ENCODE assay signal across 23 cellular contexts in genomic region chr3:194993896-194994295, GRCh38.
"Had no signal": no experiment of that assay in that cellular context is flagged by ENCODE, and none has a peak within 500 bp of the region (broad histone marks: within the 10 kb centered on the region; RNA-seq: fewer than 3 reads in every experiment).

No MANE protein-coding gene starts in this region.

- H3K27me3 ChIP-seq: breast epithelium, spleen, thyroid gland had no signal

- H3K4me1 Mint-ChIP-seq: activated naive CD8-positive, alpha-beta T cell treated with anti-CD3 and anti-CD28 coated beads, Interleukin-2, amount 10 ng/mL, durations not matched to agents 7 days and 5 days; neural crest cell; WTC11 had no signal

- ATAC-seq: activated T-cell treated with anti-CD3 and anti-CD28 coated beads, Interleukin-2, amount 50 U/mL, for 72 hours; foreskin keratinocyte; naive thymus-derived CD4-positive, alpha-beta T cell; WTC11 had no signal

- DNase-seq: activated CD4-positive, alpha-beta T cell treated with anti-CD3 and anti-CD28 coated beads for 48 hours; activated effector memory CD4-positive, alpha-beta T cell treated with Interleukin-2 at 50 U/mL for 16 hours; activated naive CD4-positive, alpha-beta T cell treated with anti-CD3 and anti-CD28 coated beads for 36 hours; activated naive CD8-positive, alpha-beta T cell treated with anti-CD3 and anti-CD28 coated beads, Interleukin-2, amount 10 ng/mL, durations not matched to agents 7 days and 5 days; activated T-cell treated with anti-CD3 and anti-CD28 coated beads, Interleukin-2, amount 50 U/mL, for 72 hours; amniotic stem cell; cortex of kidney; erythroblast; foreskin keratinocyte; kidney; naive thymus-derived CD4-positive, alpha-beta T cell; retina; spleen; stimulated activated CD4-positive, alpha-beta T cell treated with anti-CD3 and anti-CD28 coated beads, Interleukin-4, amount 100 ng/mL, for 1 hour; stimulated activated naive CD4-positive, alpha-beta T cell treated with Interleukin-2 at 50 U/mL for 16 hours; substantia nigra; T-helper 1 cell; thyroid gland had no signal

- H3K36me3 Mint-ChIP-seq: activated naive CD8-positive, alpha-beta T cell treated with anti-CD3 and anti-CD28 coated beads, Interleukin-2, amount 10 ng/mL, durations not matched to agents 7 days and 5 days; naive thymus-derived CD4-positive, alpha-beta T cell; WTC11 had no signal

- H3K36me3 ChIP-seq: breast epithelium, spleen, thyroid gland had no signal

- H3K4me3 ChIP-seq: breast epithelium, lung, spleen, thyroid gland had no signal

- H3K9me3 Mint-ChIP-seq: activated naive CD4-positive, alpha-beta T cell treated with anti-CD3 and anti-CD28 coated beads for 36 hours; activated naive CD8-positive, alpha-beta T cell treated with anti-CD3 and anti-CD28 coated beads, Interleukin-2, amount 10 ng/mL, durations not matched to agents 7 days and 5 days; activated T-cell treated with anti-CD3 and anti-CD28 coated beads, Interleukin-2, amount 50 U/mL, for 72 hours; neural crest cell; WTC11 had no signal

- H3K9me3 ChIP-seq: breast epithelium, spleen, thyroid gland had no signal

- H3K4me3 Mint-ChIP-seq: activated naive CD4-positive, alpha-beta T cell treated with anti-CD3 and anti-CD28 coated beads for 36 hours; activated naive CD8-positive, alpha-beta T cell treated with anti-CD3 and anti-CD28 coated beads, Interleukin-2, amount 10 ng/mL, durations not matched to agents 7 days and 5 days; activated T-cell treated with anti-CD3 and anti-CD28 coated beads, Interleukin-2, amount 50 U/mL, for 72 hours; naive thymus-derived CD4-positive, alpha-beta T cell; neural crest cell; WTC11 had no signal

- H3K27ac ChIP-seq: breast epithelium, foreskin keratinocyte, spleen, thyroid gland had no signal

- H3K4me1 ChIP-seq: breast epithelium, foreskin keratinocyte, spleen, thyroid gland had no signal

- H3K27ac Mint-ChIP-seq: activated naive CD4-positive, alpha-beta T cell treated with anti-CD3 and anti-CD28 coated beads for 36 hours; activated naive CD8-positive, alpha-beta T cell treated with anti-CD3 and anti-CD28 coated beads, Interleukin-2, amount 10 ng/mL, durations not matched to agents 7 days and 5 days; activated T-cell treated with anti-CD3 and anti-CD28 coated beads, Interleukin-2, amount 50 U/mL, for 72 hours; naive thymus-derived CD4-positive, alpha-beta T cell; progenitor cell of endocrine pancreas; WTC11 had no signal
